ENCODE assay signal across 23 cellular contexts in the genomic region with DNA sequence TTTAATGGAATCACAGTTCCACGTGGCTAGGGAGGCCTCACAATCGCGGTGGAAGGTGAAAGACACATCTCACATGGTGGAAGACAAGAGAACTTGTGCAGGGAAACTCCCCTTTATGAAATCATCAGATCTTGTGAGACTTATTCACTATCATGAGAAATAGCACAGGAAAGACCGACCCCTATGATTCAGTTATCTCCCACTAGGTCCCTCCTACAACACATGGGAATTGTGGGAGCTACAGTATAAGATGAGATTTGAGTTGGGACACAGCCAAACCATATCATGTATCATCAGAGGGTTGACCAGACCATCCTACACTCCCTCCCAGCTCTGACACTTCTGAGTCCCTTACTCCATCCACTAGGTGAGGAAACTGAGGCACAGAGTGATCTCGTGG.
DNase-seq lines count a peak whose midpoint lies in the region; ATAC-seq, FAIRE-seq and TF ChIP-seq lines count a peak whose summit lies in the region.
"Had no signal": no experiment of that assay in that cellular context is flagged by ENCODE, and none has a peak within 500 bp of the region (broad histone marks: within the 10 kb centered on the region; RNA-seq: fewer than 3 reads in every experiment).

No MANE protein-coding gene starts in this region.

- no peak for TF ChIP-seq RAD21 in HepG2 (CRISPR knock-in tag; IDR thresholded peaks at IDR 0.05)

- H3K79me2 ChIP-seq in HepG2 (ENCODE audit: insufficient read depth, low read length): no peaks in the 10 kb centered on the region

- H2AFZ ChIP-seq in HepG2 (ENCODE audit: low read length): no peak overlapping the region

- intact Hi-C loops in HepG2 (cut with micrococcal nuclease; ENCODE audit: unreplicated experiment): no loop called here
- intact Hi-C loops in right lobe of liver (cut with DNase I): no loop called here

- TF ChIP-seq CTCF in HepG2 (CRISPR knock-in tag; IDR thresholded peaks at IDR 0.05): no peak
- TF ChIP-seq CTCF in right lobe of liver (IDR thresholded peaks at IDR 0.05): no peak
- TF ChIP-seq CTCF in right atrium auricular region (IDR thresholded peaks at IDR 0.05): no peak

- no peak overlapping the region for H3K9ac ChIP-seq in HepG2 (ENCODE audit: insufficient read depth, low read depth, low read length)
- H3K9ac ChIP-seq: BLaER1 treated with 17β-estradiol and CSF1 and Interleukin-3, amounts not matched to agents 10 nM and 100 nM had no signal

- in situ Hi-C loops in HepG2 (cut with HindIII; ENCODE audit: extremely low pct_ligation_motif_present, low pct_unique_long_range_greater_than_20kb): no loop called here

- CTCF ChIA-PET in HepG2 (lab: Yijun Ruan, JAX; ENCODE audit: low intra/inter-chr PET ratio, low total read pairs): no interaction called here

- POLR2A ChIA-PET in HepG2 (lab: Yijun Ruan, JAX): no interaction called here

- ATAC-seq in HepG2: no peak
- ATAC-seq in right lobe of liver: no peak
- ATAC-seq: A549 had no signal

- no peak overlapping the region for H3K4me2 ChIP-seq in HepG2 (ENCODE audit: low read depth, low read length)
- H3K4me2 ChIP-seq: A549; BLaER1 treated with 17β-estradiol and CSF1 and Interleukin-3, amounts not matched to agents 10 nM and 100 nM had no signal

- BruUV-seq in HepG2 (replicated peaks; lab: Mats Ljungman, UMichigan): no TSS peak

- H3K9me3 ChIP-seq in HepG2 (ENCODE audit: low read length): no peaks in the 10 kb centered on the region
- no peaks in the 10 kb centered on the region for H3K9me3 ChIP-seq in right lobe of liver
- H3K9me3 ChIP-seq in right atrium auricular region: no peaks in the 10 kb centered on the region
- H3K9me3 ChIP-seq: A549; BE2C; BLaER1 treated with 17β-estradiol and CSF1 and Interleukin-3, amounts not matched to agents 10 nM and 100 nM; HAP-1 had no signal

- H3K27ac ChIP-seq in HepG2 (ENCODE audit: extremely low read length, insufficient read depth, low read length): no peak overlapping the region
- no peak overlapping the region for H3K27ac ChIP-seq in right lobe of liver
- no peak overlapping the region for H3K27ac ChIP-seq in right atrium auricular region
- H3K27ac ChIP-seq: A549; BLaER1 treated with 17β-estradiol and CSF1 and Interleukin-3, amounts not matched to agents 10 nM and 100 nM had no signal

- no peak for TF ChIP-seq POLR2A in HepG2 (IDR thresholded peaks at IDR 0.05; ENCODE audit: insufficient read depth in 1 of 2, low read depth in 2 of 2, low read length in 2 of 2)
- no peak for TF ChIP-seq POLR2A in right lobe of liver (IDR thresholded peaks at IDR 0.05)

- H3K4me1 ChIP-seq in HepG2 (ENCODE audit: insufficient read depth, low read length): no peaks in the 10 kb centered on the region
- no peaks in the 10 kb centered on the region for H3K4me1 ChIP-seq in right lobe of liver
- H3K4me1 ChIP-seq in right atrium auricular region: no peaks in the 10 kb centered on the region
- H3K4me1 ChIP-seq: A549, BE2C, HAP-1 had no signal

- H3K27me3 ChIP-seq in HepG2 (ENCODE audit: control insufficient read depth in 1 of 2, insufficient read depth in 2 of 2, low read length in 2 of 2): peaks cover 1 to 35% of the 10 kb centered on the region in 2 experiments; a peak in 4 of 5 replicates
- H3K27me3 ChIP-seq in right lobe of liver: no peaks in the 10 kb centered on the region
- H3K27me3 ChIP-seq in right atrium auricular region: no peaks in the 10 kb centered on the region
- H3K27me3 ChIP-seq: BE2C; BLaER1 treated with 17β-estradiol and CSF1 and Interleukin-3, amounts not matched to agents 10 nM and 100 nM had no signal

- WGBS in HepG2 (ENCODE audit: low lambda C conversion rate): 4% methylated on average over 4 of the region's 5 CpGs
- WGBS in right lobe of liver (ENCODE audit: insufficient coverage, low coverage, low lambda C conversion rate, missing lambda C conversion rate): 62% methylated on average over 4 of the region's 5 CpGs

- H3K36me3 ChIP-seq in HepG2 (replicated peaks in 1 of 2; ENCODE audit: control insufficient read depth in 1 of 2, insufficient read depth in 2 of 2, low read length in 2 of 2) (no peaks in the 10 kb centered on the region), right lobe of liver (no peaks in the 10 kb centered on the region), right atrium auricular region (no peaks in the 10 kb centered on the region)
- H3K36me3 ChIP-seq: BE2C; BLaER1 treated with 17β-estradiol and CSF1 and Interleukin-3, amounts not matched to agents 10 nM and 100 nM; HAP-1 had no signal

- TF ChIP-seq EP300 in HepG2 (IDR thresholded peaks at IDR 0.05; ENCODE audit: low read depth in 2 of 2, low read length in 2 of 2) (no peak), HepG2 (CRISPR knock-in tag; IDR thresholded peaks at IDR 0.05; ENCODE audit: borderline replicate concordance) (no peak)

- DNase-seq in HepG2 (ENCODE audit: low spot score): no peak
- DNase-seq in right lobe of liver: no peak
- DNase-seq in HT1080 (ENCODE audit: low read depth): peak; percentile 11
- DNase-seq in glomerular visceral epithelial cell (ENCODE audit: extremely low spot score): peak; percentile 20
- DNase-seq in right atrium auricular region (ENCODE audit: low spot score): no peak
- DNase-seq in NCI-H1092 (lab: John Stamatoyannopoulos, UW): no peak
- DNase-seq in NCI-H2081 (lab: John Stamatoyannopoulos, UW): no peak
- DNase-seq: 8988T; ACHN; AML-193; BE2C; Calu3; CD4-positive, alpha-beta T cell; CD8-positive, alpha-beta memory T cell; DMS53; DMS79 treated with DMSO at 0.1 percent for 48 hours; GOT3 had no signal

- no peaks in the 10 kb centered on the region for H4K20me1 ChIP-seq in HepG2 (ENCODE audit: insufficient read depth, low read length)
- H4K20me1 ChIP-seq: BLaER1 treated with 17β-estradiol and CSF1 and Interleukin-3, amounts not matched to agents 10 nM and 100 nM had no signal

- H3K4me3 ChIP-seq in HepG2 (replicated peaks in 1 of 3; ENCODE audit: insufficient read depth in 1 of 3, low read depth in 2 of 3, low read length in 3 of 3) (no peak overlapping the region), right lobe of liver (no peak overlapping the region), right atrium auricular region (no peak overlapping the region)
- H3K4me3 ChIP-seq: A549; BLaER1 treated with 17β-estradiol and CSF1 and Interleukin-3, amounts not matched to agents 10 nM and 100 nM; HAP-1 had no signal

- no peak for FAIRE-seq in HepG2 (lab: Jason Lieb, UNC)
- FAIRE-seq: A549, G401.6, GM12892, H54 had no signal

TF ChIP-seq in HepG2, 621 proteins besides CTCF, POLR2A, EP300 and RAD21:
- no peak for TF ChIP-seq PBX2 (CRISPR knock-in tag; IDR thresholded peaks at IDR 0.05)
- TF ChIP-seq ZNF451 (CRISPR knock-in tag; IDR thresholded peaks at IDR 0.05): no peak
- no peak for TF ChIP-seq NCOR1 (IDR thresholded peaks at IDR 0.05; ENCODE audit: borderline replicate concordance, low read length)
- no peak for TF ChIP-seq SNAPC5 (CRISPR knock-in tag; IDR thresholded peaks at IDR 0.05; ENCODE audit: borderline replicate concordance)
- TF ChIP-seq, protein P1, sequence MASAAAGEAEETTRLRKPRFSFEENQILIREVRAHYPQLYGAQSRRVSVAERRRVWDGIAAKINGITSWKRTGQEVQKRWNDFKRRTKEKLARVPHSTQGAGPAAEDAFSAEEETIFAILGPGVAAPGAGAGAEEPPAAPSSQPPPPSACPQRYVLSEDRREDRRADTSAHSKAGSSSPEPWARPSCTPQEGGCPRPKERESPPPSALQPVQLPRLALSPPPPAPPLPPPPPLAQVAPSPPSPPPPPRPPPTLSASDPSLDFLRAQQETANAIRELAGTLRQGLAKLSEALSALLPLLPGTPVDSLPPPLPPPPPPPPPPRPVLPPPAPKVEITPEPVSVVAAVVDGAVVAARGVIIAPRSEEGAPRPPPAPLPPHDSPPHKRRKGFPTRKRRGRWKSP (CRISPR knock-in tag; IDR thresholded peaks at IDR 0.05): no peak
- no peak for TF ChIP-seq NFYB (CRISPR knock-in tag; IDR thresholded peaks at IDR 0.05)
- TF ChIP-seq, protein P2, sequence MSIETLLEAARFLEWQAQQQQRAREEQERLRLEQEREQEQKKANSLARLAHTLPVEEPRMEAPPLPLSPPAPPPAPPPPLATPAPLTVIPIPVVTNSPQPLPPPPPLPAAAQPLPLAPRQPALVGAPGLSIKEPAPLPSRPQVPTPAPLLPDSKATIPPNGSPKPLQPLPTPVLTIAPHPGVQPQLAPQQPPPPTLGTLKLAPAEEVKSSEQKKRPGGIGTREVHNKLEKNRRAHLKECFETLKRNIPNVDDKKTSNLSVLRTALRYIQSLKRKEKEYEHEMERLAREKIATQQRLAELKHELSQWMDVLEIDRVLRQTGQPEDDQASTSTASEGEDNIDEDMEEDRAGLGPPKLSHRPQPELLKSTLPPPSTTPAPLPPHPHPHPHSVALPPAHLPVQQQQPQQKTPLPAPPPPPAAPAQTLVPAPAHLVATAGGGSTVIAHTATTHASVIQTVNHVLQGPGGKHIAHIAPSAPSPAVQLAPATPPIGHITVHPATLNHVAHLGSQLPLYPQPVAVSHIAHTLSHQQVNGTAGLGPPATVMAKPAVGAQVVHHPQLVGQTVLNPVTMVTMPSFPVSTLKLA (IDR thresholded peaks at IDR 0.05): peak; percentile 6; the same call in 1 of the 2 replicates
- no peak for TF ChIP-seq KDM6A (CRISPR knock-in tag; IDR thresholded peaks at IDR 0.05; ENCODE audit: low read depth)

Comparison
In these comparisons a context has a peak if more than half of its experiments do, and no peak if none do; other contexts are left out.
1. DNase-seq: peak in HT1080 (single experiment) and glomerular visceral epithelial cell (single experiment); none in HepG2 (single experiment), right lobe of liver (0 of 3), right atrium auricular region (single experiment), NCI-H1092 (single experiment) and NCI-H2081 (0 of 2).